Comparison of ENCODE assay signal across 31 cellular contexts in the genomic region with DNA sequence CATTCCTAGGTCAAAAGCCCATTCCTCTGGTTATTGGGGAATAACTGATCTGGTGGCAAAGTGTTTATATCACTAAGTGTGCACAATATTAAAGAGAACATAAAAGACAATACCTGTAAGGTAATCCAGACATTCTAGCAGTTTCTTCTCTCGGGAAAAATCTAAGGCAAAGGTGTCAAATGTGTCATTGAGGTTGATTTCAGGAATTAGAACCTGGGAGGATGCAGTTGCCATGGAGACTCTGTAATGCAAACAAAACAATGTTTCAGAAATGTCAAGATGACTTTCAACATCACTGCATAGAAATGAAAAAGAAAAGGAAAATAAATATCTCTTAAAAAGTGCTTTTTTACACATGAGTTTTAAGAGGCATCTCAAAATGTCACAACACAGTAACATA.
"Had no signal": no experiment of that assay in that cellular context is flagged by ENCODE, and none has a peak within 500 bp of the region (broad histone marks: within the 10 kb centered on the region; RNA-seq: fewer than 3 reads in every experiment).

No MANE protein-coding gene starts in this region.

- H3K9me3 ChIP-seq: breast epithelium, colonic mucosa, gastroesophageal sphincter, uterus had no signal

- H3K36me3 Mint-ChIP-seq: activated CD4-positive, alpha-beta memory T cell treated with anti-CD3 and anti-CD28 coated beads for 36 hours; immature natural killer cell; memory B cell; natural killer cell had no signal

- H3K4me3 Mint-ChIP-seq: activated CD4-positive, alpha-beta memory T cell treated with anti-CD3 and anti-CD28 coated beads for 36 hours; activated CD4-positive, alpha-beta T cell treated with anti-CD3 and anti-CD28 coated beads, Interleukin-2, amount 10 ng/mL, durations not matched to agents 24 days and 14 days; activated T-cell treated with anti-CD3 and anti-CD28 coated beads, Interleukin-2, amount 50 U/mL, for 24 hours; activated T-helper 17 cell treated with anti-CD3 and anti-CD28 coated beads, Interleukin-2, amount 50 U/mL, for 72 hours; immature natural killer cell; memory B cell; natural killer cell; stimulated activated naive CD8-positive, alpha-beta T cell treated with anti-CD3 and anti-CD28 coated beads, Interleukin-15, amount 100 ng/mL, for 72 hours; T-helper 17 cell; type B pancreatic cell had no signal

- H3K4me1 ChIP-seq: breast epithelium, colonic mucosa, uterus had no signal

- H3K27me3 ChIP-seq: colonic mucosa, gastroesophageal sphincter, uterus had no signal

- H3K36me3 ChIP-seq: breast epithelium, colonic mucosa, gastroesophageal sphincter, uterus, WERI-Rb-1 had no signal

- ATAC-seq: activated T-helper 17 cell treated with anti-CD3 and anti-CD28 coated beads, Interleukin-2, amount 50 U/mL, for 72 hours; gastroesophageal sphincter; natural killer cell; stimulated activated naive CD8-positive, alpha-beta T cell treated with anti-CD3 and anti-CD28 coated beads, Interleukin-15, amount 100 ng/mL, for 72 hours; T-helper 17 cell had no signal

- DNase-seq: activated CD4-positive, alpha-beta memory T cell treated with anti-CD3 and anti-CD28 coated beads for 36 hours; activated CD4-positive, alpha-beta T cell treated with anti-CD3 and anti-CD28 coated beads, Interleukin-2, amount 10 ng/mL, durations not matched to agents 24 days and 14 days; activated CD4-positive, CD25-positive, alpha-beta regulatory T cell treated with anti-CD3 and anti-CD28 coated beads, Interleukin-2, amount 50 U/mL, for 72 hours; activated CD8-positive, alpha-beta memory T cell treated with anti-CD3 and anti-CD28 coated beads, Interleukin-2, amount 50 U/mL, for 48 hours; activated gamma-delta T cell treated with Interleukin-2 at 50 U/mL for 16 hours; activated naive CD4-positive, alpha-beta T cell treated with anti-CD3 and anti-CD28 coated beads, Interleukin-2, amount 50 U/mL, for 16 hours; activated T-cell treated with anti-CD3 and anti-CD28 coated beads, Interleukin-2, amount 50 U/mL, for 24 hours; amniotic stem cell; colonic mucosa; effector CD8-positive, alpha-beta T cell; erythroblast; head of caudate nucleus; hippocampal formation; immature natural killer cell; natural killer cell; retina; stimulated activated CD4-positive, alpha-beta T cell treated with anti-CD3 and anti-CD28 coated beads, Interleukin-12 subunit alpha, Interleukin-12 subunit beta, amount 100 ng/mL, for 4 hours; stimulated activated CD4-positive, alpha-beta T cell treated with anti-CD3 and anti-CD28 coated beads, Interleukin-4, amount 100 ng/mL, for 1 hour; stimulated activated naive CD8-positive, alpha-beta T cell treated with anti-CD3 and anti-CD28 coated beads, Interleukin-15, amount 100 ng/mL, for 72 hours; substantia nigra; T-helper 17 cell; T1000; uterus; WERI-Rb-1 had no signal

- H3K9me3 Mint-ChIP-seq: activated CD4-positive, alpha-beta T cell treated with anti-CD3 and anti-CD28 coated beads, Interleukin-2, amount 10 ng/mL, durations not matched to agents 24 days and 14 days; activated T-cell treated with anti-CD3 and anti-CD28 coated beads, Interleukin-2, amount 50 U/mL, for 24 hours; immature natural killer cell had no signal

- H3K27ac Mint-ChIP-seq: activated CD4-positive, alpha-beta memory T cell treated with anti-CD3 and anti-CD28 coated beads for 36 hours; activated CD4-positive, alpha-beta T cell treated with anti-CD3 and anti-CD28 coated beads, Interleukin-2, amount 10 ng/mL, durations not matched to agents 24 days and 14 days; activated T-cell treated with anti-CD3 and anti-CD28 coated beads, Interleukin-2, amount 50 U/mL, for 24 hours; activated T-helper 17 cell treated with anti-CD3 and anti-CD28 coated beads, Interleukin-2, amount 50 U/mL, for 72 hours; immature natural killer cell; memory B cell; natural killer cell; stimulated activated naive CD8-positive, alpha-beta T cell treated with anti-CD3 and anti-CD28 coated beads, Interleukin-15, amount 100 ng/mL, for 72 hours; T-helper 17 cell; type B pancreatic cell had no signal

- H3K27ac ChIP-seq: breast epithelium, colonic mucosa, gastroesophageal sphincter, WERI-Rb-1 had no signal

- H3K27me3 Mint-ChIP-seq: activated CD4-positive, alpha-beta memory T cell treated with anti-CD3 and anti-CD28 coated beads for 36 hours; activated CD4-positive, alpha-beta T cell treated with anti-CD3 and anti-CD28 coated beads, Interleukin-2, amount 10 ng/mL, durations not matched to agents 24 days and 14 days; activated T-helper 17 cell treated with anti-CD3 and anti-CD28 coated beads, Interleukin-2, amount 50 U/mL, for 72 hours; progenitor cell of endocrine pancreas; stimulated activated naive CD8-positive, alpha-beta T cell treated with anti-CD3 and anti-CD28 coated beads, Interleukin-15, amount 100 ng/mL, for 72 hours; T-helper 17 cell; type B pancreatic cell had no signal

- H3K4me1 Mint-ChIP-seq: activated CD4-positive, alpha-beta T cell treated with anti-CD3 and anti-CD28 coated beads, Interleukin-2, amount 10 ng/mL, durations not matched to agents 24 days and 14 days; activated T-helper 17 cell treated with anti-CD3 and anti-CD28 coated beads, Interleukin-2, amount 50 U/mL, for 72 hours; immature natural killer cell; memory B cell; natural killer cell; stimulated activated naive CD8-positive, alpha-beta T cell treated with anti-CD3 and anti-CD28 coated beads, Interleukin-15, amount 100 ng/mL, for 72 hours; T-helper 17 cell had no signal

- H3K4me3 ChIP-seq: breast epithelium, colonic mucosa, gastroesophageal sphincter, skin epidermis, uterus had no signal
